8 cellular contexts compared by ENCODE assay signal in the genomic region with DNA sequence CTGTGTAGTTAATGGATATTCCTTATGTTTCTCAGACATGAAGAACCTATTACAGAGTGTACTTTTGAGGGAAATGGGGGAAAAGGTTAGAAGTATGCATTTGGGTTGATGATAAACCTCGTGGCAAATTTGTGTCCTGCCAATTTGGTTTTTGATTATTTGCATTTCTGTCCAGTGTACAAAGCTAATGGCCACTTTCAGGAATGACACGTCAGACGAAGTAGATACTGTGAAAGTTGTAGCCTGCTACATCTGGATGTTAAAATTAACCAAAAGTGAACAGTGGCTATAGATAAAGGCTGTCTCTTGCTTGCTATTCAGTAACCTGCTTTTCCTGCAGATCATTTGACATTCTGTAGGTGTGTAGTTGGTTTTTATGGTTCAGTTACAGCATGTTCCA. TPM values are rescaled to one million over a fixed set of nuclear protein-coding genes. Genes with fewer than 3 reads are reported as not detected.
DNase-seq lines count a peak whose midpoint lies in the region; ATAC-seq and TF ChIP-seq lines count a peak whose summit lies in the region.

No MANE protein-coding gene starts in this region.

- WGBS in ectodermal cell, 2 experiments, result 41 to 44% methylated on average over 3 of the region's 3 CpGs
- no CpG with 5 or more reads among the region's 3 CpGs for WGBS in trophoblast cell (ENCODE audit: extremely low coverage, insufficient coverage, insufficient read length)

- H3K14ac ChIP-seq in trophoblast cell (ENCODE audit: low read length), result no peak overlapping the region

- H3K9ac ChIP-seq in Karpas-422 (ENCODE audit: low read length) (peak overlapping the region; percentile 79), trophoblast cell (ENCODE audit: low read length) (no peak overlapping the region)

- no peak for ATAC-seq in left ventricle myocardium superior
- no peak for ATAC-seq in HG02884 (IDR thresholded peaks at IDR 0.05; ENCODE audit: unreplicated experiment)

- peaks cover 5% of the 10 kb centered on the region for H3K79me1 ChIP-seq in trophoblast cell (ENCODE audit: low read length)

- H2BK12ac ChIP-seq in trophoblast cell (ENCODE audit: low read length), result no peak overlapping the region

- H4K20me1 ChIP-seq in Karpas-422 (ENCODE audit: insufficient read depth, low read depth, low read length), result no peaks in the 10 kb centered on the region

- H3K23ac ChIP-seq in trophoblast cell (ENCODE audit: low read length), result no peak overlapping the region

- no peaks in the 10 kb centered on the region for H3K27me3 ChIP-seq in cardiac muscle cell
- no peaks in the 10 kb centered on the region for H3K27me3 ChIP-seq in Karpas-422 (ENCODE audit: low read length)
- no peaks in the 10 kb centered on the region for H3K27me3 ChIP-seq in ectodermal cell (ENCODE audit: control insufficient read depth, insufficient read depth, low read length, poor library complexity, severe bottlenecking)
- no peaks in the 10 kb centered on the region for H3K27me3 ChIP-seq in trophoblast cell (ENCODE audit: insufficient read depth, low read length)

- H3K4me1 ChIP-seq in cardiac muscle cell (ENCODE audit: low read depth), result peaks cover 13% of the 10 kb centered on the region
- peaks cover 15% of the 10 kb centered on the region for H3K4me1 ChIP-seq in Karpas-422 (ENCODE audit: low read length)
- no peaks in the 10 kb centered on the region for H3K4me1 ChIP-seq in ectodermal cell (ENCODE audit: control insufficient read depth, insufficient read depth, low read length)
- no peaks in the 10 kb centered on the region for H3K4me1 ChIP-seq in trophoblast cell (ENCODE audit: control insufficient read depth in 1 of 2, insufficient read depth in 2 of 2, low read length in 2 of 2)

- H3K27ac ChIP-seq in cardiac muscle cell, result no peak overlapping the region
- peak overlapping the region; percentile 8; the same call in 1 of the 2 replicates for H3K27ac ChIP-seq in Karpas-422 (ENCODE audit: low read length)
- H3K27ac ChIP-seq in ectodermal cell (ENCODE audit: insufficient read depth, low read depth, low read length, poor library complexity, severe bottlenecking), result no peak overlapping the region
- no peak overlapping the region for H3K27ac ChIP-seq in trophoblast cell (ENCODE audit: low read depth, low read length)

- peaks cover 20% of the 10 kb centered on the region for H3K36me3 ChIP-seq in cardiac muscle cell
- peaks cover 10% of the 10 kb centered on the region; the same call in 1 of the 2 replicates for H3K36me3 ChIP-seq in Karpas-422 (ENCODE audit: insufficient read depth, low read length)
- H3K36me3 ChIP-seq in ectodermal cell (ENCODE audit: control insufficient read depth, insufficient read depth, low read length), result no peaks in the 10 kb centered on the region
- peaks cover 0 to 4% of the 10 kb centered on the region in 2 experiments for H3K36me3 ChIP-seq in trophoblast cell (ENCODE audit: control insufficient read depth in 1 of 2, insufficient read depth in 2 of 2, low read length in 2 of 2)

- H2AK5ac ChIP-seq in trophoblast cell (ENCODE audit: low read length), result no peak overlapping the region

- H2BK120ac ChIP-seq in trophoblast cell (ENCODE audit: insufficient read depth, low read length, poor library complexity), result no peak overlapping the region

- H4K12ac ChIP-seq in trophoblast cell (ENCODE audit: low read depth, low read length), result no peak overlapping the region

- peak overlapping the region; percentile 51 for H3K4me3 ChIP-seq in cardiac muscle cell
- peak overlapping the region; percentile 66 for H3K4me3 ChIP-seq in Karpas-422 (ENCODE audit: low read length)
- H3K4me3 ChIP-seq in ectodermal cell (ENCODE audit: insufficient read depth, low read depth, low read length), result peak overlapping the region; percentile 59
- H3K4me3 ChIP-seq in trophoblast cell (ENCODE audit: low read depth, low read length), result no peak overlapping the region

- H3K4me2 ChIP-seq in Karpas-422 (ENCODE audit: low read depth, low read length, poor library complexity, severe bottlenecking) (peak overlapping the region; percentile 65), trophoblast cell (ENCODE audit: low read length) (peak overlapping the region; percentile 48)

- H2AFZ ChIP-seq in Karpas-422 (ENCODE audit: low read length) (no peak overlapping the region), trophoblast cell (ENCODE audit: insufficient read depth, low read length, poor library complexity) (no peak overlapping the region)

- intact Hi-C loops in left ventricle myocardium superior (cut with micrococcal nuclease), result no loop called here

- DNase-seq in cardiac muscle cell (ENCODE audit: low read depth in 1 of 2, low spot score in 1 of 2) (no peak), left ventricle myocardium superior (no peak), Karpas-422 (peak; percentile 63), trophoblast cell (no peak), cortex of kidney (lab: John Stamatoyannopoulos, UW) (no peak), NCI-H2081 treated with DMSO at 0.1 percent for 48 hours (lab: John Stamatoyannopoulos, UW) (no peak)

- H3K79me2 ChIP-seq in Karpas-422 (ENCODE audit: low read length) (peaks cover 24% of the 10 kb centered on the region), trophoblast cell (ENCODE audit: control insufficient read depth, insufficient read depth, low read length, poor library complexity) (peaks cover 4% of the 10 kb centered on the region)

- TF ChIP-seq CTCF in cardiac muscle cell (IDR thresholded peaks at IDR 0.05; ENCODE audit: low read depth, low read length), result no peak

- no peak overlapping the region for H3K4ac ChIP-seq in trophoblast cell (ENCODE audit: low read depth, low read length)

- H3K18ac ChIP-seq in trophoblast cell (ENCODE audit: low read length), result no peak overlapping the region

- H4K8ac ChIP-seq in trophoblast cell (ENCODE audit: low read depth, low read length), result no peak overlapping the region

- H4K91ac ChIP-seq in trophoblast cell (ENCODE audit: low read depth, low read length), result no peak overlapping the region

- H2BK5ac ChIP-seq in trophoblast cell (ENCODE audit: low read depth, low read length, poor library complexity), result no peak overlapping the region

- H3K9me3 ChIP-seq in cardiac muscle cell (ENCODE audit: low read depth), result no peaks in the 10 kb centered on the region
- H3K9me3 ChIP-seq in Karpas-422 (ENCODE audit: low read length), result no peaks in the 10 kb centered on the region
- H3K9me3 ChIP-seq in ectodermal cell (ENCODE audit: control insufficient read depth, low read length), result no peaks in the 10 kb centered on the region
- H3K9me3 ChIP-seq in trophoblast cell (ENCODE audit: insufficient read depth, low read depth, low read length), result no peaks in the 10 kb centered on the region

- no peaks in the 10 kb centered on the region for H3K9me2 ChIP-seq in Karpas-422 (replicated peaks; ENCODE audit: insufficient read depth, low read length)

RNA-seq across cellular contexts. Expression of a gene that starts 1.0 kb away (rescaled TPM):
- total RNA-seq in cardiac muscle cell (353 and 397 TPM in 2 replicates), left ventricle myocardium superior (43.6 TPM)
- polyA plus RNA-seq in cardiac muscle cell, result 402 and 404 TPM in 2 replicates
- 64.6 and 66.2 TPM in 2 replicates for total RNA-seq in Karpas-422 (2014; rRNA removed; shearing (Covaris generic); ENCODE audit: low replicate concordance)
- polyA plus RNA-seq in ectodermal cell (2013, experiment 1 of 4), result 145 TPM
- polyA plus RNA-seq in ectodermal cell (2013, experiment 2 of 4), result 140 TPM
- 134 TPM for polyA plus RNA-seq in ectodermal cell (2013, experiment 3 of 4)
- 136 TPM for polyA plus RNA-seq in ectodermal cell (2013, experiment 4 of 4)
- polyA plus RNA-seq in trophoblast cell (2013), result 182 and 193 TPM in 2 replicates
